Comparison of ENCODE assay signal across 8 cellular contexts in genomic region chr13:28493740-28494536, GRCh38. TPM values are rescaled to one million over a fixed set of nuclear protein-coding genes. Genes with fewer than 3 reads are reported as not detected.
A peak's percentile ranks its signal among the peaks of the same experiment; 100 is the strongest.
DNase-seq lines count a peak whose midpoint lies in the region; ATAC-seq and TF ChIP-seq lines count a peak whose summit lies in the region.

No MANE protein-coding gene starts in this region.

- no peak overlapping the region for H3K9ac ChIP-seq in fibroblast of lung (ENCODE audit: insufficient read depth, low read length)

- peak overlapping the region; percentile 50 for H3K4me2 ChIP-seq in fibroblast of lung (ENCODE audit: extremely low read depth, insufficient read depth, low read length)

- H3K4me3 ChIP-seq in MG63 (peak overlapping the region; percentile 40), fibroblast of lung (replicated peaks in 1 of 4; ENCODE audit: control extremely low read depth in 1 of 4, insufficient read depth in 1 of 4, low read depth in 3 of 4, low read length in 4 of 4) (peak overlapping the region; percentile 1 to 52 (median 36)), psoas muscle (peak overlapping the region; percentile 72)

- H3K4me1 ChIP-seq in fibroblast of lung (ENCODE audit: control insufficient read depth, extremely low read depth, insufficient read depth, low read length) (no peaks in the 10 kb centered on the region), psoas muscle (peaks cover 3% of the 10 kb centered on the region)

- H3K27ac ChIP-seq in fibroblast of lung (ENCODE audit: insufficient read depth, low read length) (no peak overlapping the region), psoas muscle (peak overlapping the region; percentile 71)

- H3K36me3 ChIP-seq in MG63 (no peaks in the 10 kb centered on the region), fibroblast of lung (ENCODE audit: control insufficient read depth, insufficient read depth, low read length) (no peaks in the 10 kb centered on the region), psoas muscle (ENCODE audit: insufficient read depth in 1 of 2, low read depth in 1 of 2) (no peaks in the 10 kb centered on the region)

- H3K27me3 ChIP-seq in MG63 (peaks cover 51% of the 10 kb centered on the region), fibroblast of lung (ENCODE audit: control insufficient read depth, insufficient read depth, low read length) (peaks cover 70% of the 10 kb centered on the region), psoas muscle (ENCODE audit: insufficient read depth in 3 of 3, low read length in 2 of 3) (peaks cover 0 to 62% (median 0%) of the 10 kb centered on the region in 3 donors)

- 1% methylated on average over 57 to 64 of the region's 64 CpGs for WGBS in psoas muscle, 3 donors

- intact Hi-C loops in psoas muscle (cut with DNase I), result no loop called here

- H3K79me2 ChIP-seq in fibroblast of lung (ENCODE audit: control insufficient read depth, insufficient read depth, low read length), result no peaks in the 10 kb centered on the region

- TF ChIP-seq CTCF in fibroblast of lung (conservative IDR thresholded peaks at IDR 0.05 in 1 of 2, IDR thresholded peaks at IDR 0.05 in 1 of 2; ENCODE audit: low read depth in 1 of 2, low read length in 2 of 2) (no peak), psoas muscle (IDR thresholded peaks at IDR 0.05) (no peak)

- peak in 2 of 4 donors; percentile 12 to 29 for ATAC-seq in psoas muscle

- H3K9me3 ChIP-seq in MG63 (no peaks in the 10 kb centered on the region), fibroblast of lung (ENCODE audit: control insufficient read depth, insufficient read depth, low read depth, low read length) (no peaks in the 10 kb centered on the region), psoas muscle (no peaks in the 10 kb centered on the region)

- peak; percentile 8 for DNase-seq in Daoy (ENCODE audit: low read depth)
- DNase-seq in MG63, result no peak
- no peak for DNase-seq in fibroblast of lung (ENCODE audit: low read depth in 2 of 2)
- DNase-seq in psoas muscle, result no peak
- no peak for DNase-seq in NCI-H1930 (lab: John Stamatoyannopoulos, UW)
- DNase-seq in mesenteric fat pad (ENCODE audit: low spot score), result no peak
- DNase-seq in mucosa of gallbladder (ENCODE audit: low spot score), result no peak
- no peak for DNase-seq in NCI-H1417 (lab: John Stamatoyannopoulos, UW)

- H2AFZ ChIP-seq in fibroblast of lung (ENCODE audit: low read length), result no peak overlapping the region

- no peaks in the 10 kb centered on the region for H4K20me1 ChIP-seq in fibroblast of lung (ENCODE audit: control insufficient read depth, extremely low read depth, insufficient read depth, low read length)

RNA-seq across cellular contexts. Expression of gene FLT1, which starts 1.0 kb away (rescaled TPM):
- 4.2 and 5.4 TPM in 2 replicates for total RNA-seq in Daoy (2014; rRNA removed; shearing (Covaris generic))
- total RNA-seq in MG63 (2014; rRNA removed; shearing (Covaris generic); ENCODE audit: low replicate concordance), result 0.15 and 0.66 TPM in 2 replicates
- total RNA-seq in fibroblast of lung, result 0.77 and 1.3 TPM in 2 replicates
- 1.6 and 2.5 TPM in 2 replicates for polyA plus RNA-seq in fibroblast of lung
- polyA plus RNA-seq in fibroblast of lung (2012), result 1.4 and 2.0 TPM in 2 replicates
- 0.04 and 0.67 TPM in 2 replicates for polyA minus RNA-seq in fibroblast of lung (ENCODE audit: low replicate concordance)
- 10 to 100 TPM; 15.6 to 38.6 (median 24.4) TPM for total RNA-seq in psoas muscle
- 10 to 100 TPM in 2 of 3 donors, 1 to 10 TPM in 1; 9.0 to 11.2 (median 10.7) TPM for polyA plus RNA-seq in psoas muscle
- total RNA-seq in mesenteric fat pad, result 65.9 TPM
- 23.6 TPM for total RNA-seq in mucosa of gallbladder
